In genomic region chr21:39452207-39452964, GRCh38 we compare ENCODE assay signal across 10 cellular contexts.
DNase-seq lines count a peak whose midpoint lies in the region; ATAC-seq and TF ChIP-seq lines count a peak whose summit lies in the region.
"Had no signal": no experiment of that assay in that cellular context is flagged by ENCODE, and none has a peak within 500 bp of the region (broad histone marks: within the 10 kb centered on the region; RNA-seq: fewer than 3 reads in every experiment).

No MANE protein-coding gene starts in this region.

- peak overlapping the region; percentile 43; the same call in 1 of the 2 replicates for H3K4me3 ChIP-seq in HUES48 (ENCODE audit: low read depth, low read length)
- no peak overlapping the region for H3K4me3 ChIP-seq in choroid plexus epithelial cell (ENCODE audit: low read depth, low read length)
- peak overlapping the region; percentile 64; the same call in 1 of the 2 replicates for H3K4me3 ChIP-seq in iPS-20b (ENCODE audit: low read length)
- peak overlapping the region in 4 of 5 donors; percentile 21 to 39 (median 26) for H3K4me3 ChIP-seq in subcutaneous abdominal adipose tissue (ENCODE audit: low read depth in 1 of 5, low read length in 5 of 5)

- no peaks in the 10 kb centered on the region for H3K9me3 ChIP-seq in HUES48 (ENCODE audit: control insufficient read depth, insufficient read depth, low read length)
- H3K9me3 ChIP-seq in iPS-20b (ENCODE audit: insufficient read depth, low read depth, low read length): no peaks in the 10 kb centered on the region
- H3K9me3 ChIP-seq in subcutaneous abdominal adipose tissue (ENCODE audit: control insufficient read depth in 5 of 5, low read length in 5 of 5): no peaks in the 10 kb centered on the region

- DNase-seq in choroid plexus epithelial cell (ENCODE audit: low read depth) (peak; percentile 17), NCI-H2081 (lab: John Stamatoyannopoulos, UW) (no peak), SIG-M5 treated with dmso at 0.1 percent for 504 hours (lab: John Stamatoyannopoulos, UW; ENCODE audit: unreplicated experiment) (no peak)
- DNase-seq: activated CD4-positive, alpha-beta T cell treated with anti-CD3 and anti-CD28 coated beads, Interleukin-2, amount 50 U/mL, for 48 hours; naive thymus-derived CD8-positive, alpha-beta T cell had no signal

- H3K27me3 ChIP-seq in HUES48 (ENCODE audit: control insufficient read depth, insufficient read depth, low read length) (no peaks in the 10 kb centered on the region), iPS-20b (ENCODE audit: insufficient read depth, low read length) (no peaks in the 10 kb centered on the region), subcutaneous abdominal adipose tissue (ENCODE audit: control insufficient read depth in 5 of 5, insufficient read depth in 4 of 5, low read length in 5 of 5) (no peaks in the 10 kb centered on the region)

- ATAC-seq in HG03025 (IDR thresholded peaks at IDR 0.05; ENCODE audit: low FRiP score, unreplicated experiment) (no peak), HG02642 (IDR thresholded peaks at IDR 0.05; ENCODE audit: poor library complexity, unreplicated experiment) (no peak)
- ATAC-seq: naive thymus-derived CD8-positive, alpha-beta T cell had no signal

- peaks cover 19% of the 10 kb centered on the region for H3K4me1 ChIP-seq in HUES48 (ENCODE audit: control insufficient read depth, insufficient read depth, low read length)
- H3K4me1 ChIP-seq in iPS-20b (ENCODE audit: insufficient read depth, low read length): peaks cover 8% of the 10 kb centered on the region; the same call in 1 of the 2 replicates
- H3K4me1 ChIP-seq in subcutaneous abdominal adipose tissue (ENCODE audit: control insufficient read depth in 5 of 5, insufficient read depth in 5 of 5, low read length in 5 of 5): peaks cover 0 to 21% (median 11%) of the 10 kb centered on the region in 5 donors

- no peak overlapping the region for H3K9ac ChIP-seq in HUES48 (ENCODE audit: low read depth, low read length)
- peak overlapping the region; percentile 44; the same call in 1 of the 2 replicates for H3K9ac ChIP-seq in iPS-20b (ENCODE audit: low read depth, low read length)
- H3K9ac ChIP-seq in subcutaneous abdominal adipose tissue (ENCODE audit: low read length in 5 of 5): peak overlapping the region in 1 of 5 donors; percentile 19

- H3K36me3 ChIP-seq in HUES48 (ENCODE audit: control insufficient read depth, insufficient read depth, low read length) (no peaks in the 10 kb centered on the region), iPS-20b (ENCODE audit: insufficient read depth, low read depth, low read length) (no peaks in the 10 kb centered on the region), subcutaneous abdominal adipose tissue (ENCODE audit: control insufficient read depth in 5 of 5, insufficient read depth in 5 of 5, low read length in 5 of 5) (no peaks in the 10 kb centered on the region)

- H3K27ac ChIP-seq in HUES48 (ENCODE audit: low read depth, low read length): no peak overlapping the region
- no peak overlapping the region for H3K27ac ChIP-seq in iPS-20b (ENCODE audit: low read length)
- H3K27ac ChIP-seq in subcutaneous abdominal adipose tissue (ENCODE audit: low read depth, low read length): peak overlapping the region; percentile 58

- TF ChIP-seq CTCF in choroid plexus epithelial cell (conservative IDR thresholded peaks at IDR 0.05; ENCODE audit: low read depth, low read length): no peak
